8 cellular contexts compared by ENCODE assay signal in genomic region chr1:20786310-20787099, GRCh38. TPM values are rescaled to one million over a fixed set of nuclear protein-coding genes. Genes with fewer than 3 reads are reported as not detected.
DNase-seq lines count a peak whose midpoint lies in the region; ATAC-seq and TF ChIP-seq lines count a peak whose summit lies in the region.

No MANE protein-coding gene starts in this region.

- peaks cover 6% of the 10 kb centered on the region for H3K27me3 Mint-ChIP-seq in neural progenitor cell (ENCODE audit: insufficient read depth, low read depth)

- DNase-seq in G401 (ENCODE audit: low spot score) = peak; percentile 91
- peak; percentile 95 for DNase-seq in HCEC 1CT
- DNase-seq in MM.1S = peak; percentile 95
- DNase-seq in SHP77 treated with DMSO at 0.1 percent for 48 hours (lab: John Stamatoyannopoulos, UW) = peak; percentile 88
- peak; percentile 95 for DNase-seq in activated gamma-delta T cell treated with anti-CD3 and anti-CD28 coated beads, Interleukin-2, amount 50 U/mL, for 16 hours (ENCODE audit: low read depth)
- DNase-seq in foreskin keratinocyte = peak; percentile 79 to 87
- peak; percentile 99 for DNase-seq in neural progenitor cell (ENCODE audit: low spot score)

- peaks cover 11% of the 10 kb centered on the region; the same call in 1 of the 2 replicates for H3K4me1 ChIP-seq in MM.1S (ENCODE audit: low read length)
- H3K4me1 ChIP-seq in foreskin keratinocyte = peaks cover 13% of the 10 kb centered on the region
- H3K4me1 ChIP-seq in neural progenitor cell = peaks cover 18% of the 10 kb centered on the region
- peaks cover 7% of the 10 kb centered on the region for H3K4me1 ChIP-seq in stomach smooth muscle (ENCODE audit: control insufficient read depth, insufficient read depth, low read length)

- peak overlapping the region; percentile 100 for H3K4me3 Mint-ChIP-seq in neural progenitor cell

- H4K20me1 ChIP-seq in MM.1S (ENCODE audit: insufficient read depth, low read length) = peaks cover 14% of the 10 kb centered on the region
- H4K20me1 ChIP-seq in neural progenitor cell (ENCODE audit: low read depth) = peaks cover 49% of the 10 kb centered on the region

- H3K9me3 Mint-ChIP-seq in neural progenitor cell = no peaks in the 10 kb centered on the region

- H2AFZ ChIP-seq in MM.1S (ENCODE audit: low read length) (peak overlapping the region; percentile 81), neural progenitor cell (replicated peaks) (peak overlapping the region; percentile 75)

- H3F3A ChIP-seq in MM.1S (ENCODE audit: insufficient read depth, low read length) (peaks cover 13% of the 10 kb centered on the region), neural progenitor cell (ENCODE audit: low read depth) (peaks cover 31% of the 10 kb centered on the region)

- H3K27ac ChIP-seq in MM.1S (ENCODE audit: low read length) (peak overlapping the region; percentile 82), foreskin keratinocyte (peak overlapping the region; percentile 80), neural progenitor cell (peak overlapping the region; percentile 99), stomach smooth muscle (ENCODE audit: low read length) (peak overlapping the region; percentile 87)

- TF ChIP-seq CTCF in MM.1S (IDR thresholded peaks at IDR 0.05; ENCODE audit: low read length) = no peak
- TF ChIP-seq CTCF in foreskin keratinocyte (conservative IDR thresholded peaks at IDR 0.05) = no peak
- TF ChIP-seq CTCF in neural progenitor cell (IDR thresholded peaks at IDR 0.05) = no peak

- H3K9me3 ChIP-seq in MM.1S (replicated peaks; ENCODE audit: insufficient read depth, low read length) (no peaks in the 10 kb centered on the region), neural progenitor cell (ENCODE audit: low read depth) (no peaks in the 10 kb centered on the region), stomach smooth muscle (ENCODE audit: control insufficient read depth in 2 of 2, low read length in 2 of 2) (no peaks in the 10 kb centered on the region)

- H3K4me3 ChIP-seq in MM.1S (ENCODE audit: low read length) (peak overlapping the region; percentile 95), neural progenitor cell (peak overlapping the region; percentile 75), stomach smooth muscle (ENCODE audit: low read length in 2 of 2) (peak overlapping the region; percentile 78 to 95)

- peak overlapping the region; percentile 81; the same call in 1 of the 2 replicates for H3K4me2 ChIP-seq in MM.1S (ENCODE audit: low read depth, low read length)
- peak overlapping the region; percentile 85 for H3K4me2 ChIP-seq in neural progenitor cell

- H3K27ac Mint-ChIP-seq in neural progenitor cell = peak overlapping the region; percentile 97

- H3K27me3 ChIP-seq in MM.1S (replicated peaks; ENCODE audit: insufficient read depth, low read length) (no peaks in the 10 kb centered on the region), foreskin keratinocyte (no peaks in the 10 kb centered on the region), neural progenitor cell (no peaks in the 10 kb centered on the region), stomach smooth muscle (ENCODE audit: control insufficient read depth in 1 of 2, insufficient read depth in 2 of 2, low read length in 2 of 2) (no peaks in the 10 kb centered on the region)

- H3K79me2 ChIP-seq in MM.1S (ENCODE audit: low read length) = peaks cover 50% of the 10 kb centered on the region
- H3K79me2 ChIP-seq in neural progenitor cell (ENCODE audit: low read depth) = peaks cover 49% of the 10 kb centered on the region

- peak; percentile 83 for ATAC-seq in foreskin keratinocyte

- in situ Hi-C loops in G401 (cut with HindIII; ENCODE audit: low sequenced_read_pairs) = no loop called here

- H3K36me3 Mint-ChIP-seq in neural progenitor cell = peaks cover 3% of the 10 kb centered on the region

- H3K36me3 ChIP-seq in MM.1S (replicated peaks; ENCODE audit: insufficient read depth, low read length) (no peaks in the 10 kb centered on the region), neural progenitor cell (no peaks in the 10 kb centered on the region), stomach smooth muscle (ENCODE audit: control insufficient read depth in 2 of 2, insufficient read depth in 2 of 2, low read length in 2 of 2) (no peaks in the 10 kb centered on the region)

- H3K9me2 ChIP-seq in MM.1S (replicated peaks; ENCODE audit: insufficient read depth, low read length) = no peaks in the 10 kb centered on the region

- H3K4me1 Mint-ChIP-seq in neural progenitor cell = peaks cover 27% of the 10 kb centered on the region

- peak overlapping the region; percentile 89 for H3K9ac ChIP-seq in MM.1S (ENCODE audit: low read length)
- peak overlapping the region; percentile 87 for H3K9ac ChIP-seq in neural progenitor cell
- H3K9ac ChIP-seq in stomach smooth muscle (ENCODE audit: low read length in 2 of 2) = peak overlapping the region; percentile 86 to 92

RNA-seq across cellular contexts. Expression of gene HP1BP3, which starts 0.6 kb away (rescaled TPM):
- 194 and 276 TPM in 2 replicates for total RNA-seq in G401 (2014; rRNA removed; shearing (Covaris generic))
- total RNA-seq in foreskin keratinocyte (160 and 176 TPM in 2 replicates), neural progenitor cell (ENCODE audit: low replicate concordance) (257 and 261 TPM in 2 replicates)
- polyA plus RNA-seq in foreskin keratinocyte = 34.0 and 39.7 TPM in 2 replicates

RNA-seq across cellular contexts. Expression of gene SH2D5, which starts 54.0 kb away (rescaled TPM):
- 37.6 and 44.9 TPM in 2 replicates for total RNA-seq in G401 (2014; rRNA removed; shearing (Covaris generic))
- total RNA-seq in foreskin keratinocyte (146 and 157 TPM in 2 replicates), neural progenitor cell (ENCODE audit: low replicate concordance) (5.1 and 7.7 TPM in 2 replicates)
- 85.3 and 105 TPM in 2 replicates for polyA plus RNA-seq in foreskin keratinocyte

Comparison
In these comparisons a context has a peak if more than half of its experiments do, and no peak if none do; other contexts are left out.
1. Peak in every context shown above with its lines: DNase-seq, ATAC-seq, H3K4me3 ChIP-seq and H3K27ac ChIP-seq.